1 cellular context compared by ENCODE assay signal in the genomic region with DNA sequence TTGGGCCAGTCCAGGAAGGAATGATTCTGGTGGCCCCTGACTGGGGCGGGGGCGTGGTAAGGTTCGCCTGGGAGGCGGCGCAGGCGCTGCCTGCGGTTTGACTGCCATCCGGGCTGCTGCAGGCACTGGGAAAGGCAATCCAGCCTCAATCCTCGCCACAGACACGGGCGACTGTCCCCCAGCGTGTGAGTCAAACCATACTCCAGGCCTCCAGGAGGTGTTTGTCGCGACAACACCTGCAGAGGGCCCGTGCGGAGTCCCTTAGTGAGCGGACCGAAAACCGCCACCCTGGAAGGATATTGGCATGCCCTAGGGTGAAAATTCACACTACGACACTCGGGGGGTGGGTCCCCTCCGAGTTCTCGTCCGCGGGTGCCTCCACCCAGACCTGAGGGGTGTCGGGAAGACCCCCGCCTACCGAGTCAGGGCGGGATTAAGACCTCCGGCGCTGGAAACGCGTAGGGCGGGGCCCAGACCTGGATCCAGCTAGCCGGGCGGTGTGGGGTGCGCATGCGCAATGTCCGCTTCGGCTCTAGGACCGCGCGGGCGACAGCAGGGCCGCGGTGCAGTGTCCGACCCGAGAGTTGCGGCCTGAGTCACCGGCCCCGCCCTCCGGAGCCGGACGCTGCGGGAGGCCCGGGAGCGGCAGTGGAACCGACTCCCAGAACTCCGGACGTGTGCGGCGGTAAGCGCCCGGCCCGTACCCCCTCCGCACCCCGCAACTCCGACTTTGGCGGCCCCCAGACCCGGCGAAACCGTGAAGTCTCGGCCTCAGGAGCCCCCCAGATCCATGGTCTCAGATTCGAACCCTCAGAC.
TF ChIP-seq lines count a peak whose summit lies in the region.

TSS of gene CAPNS1 (plus strand) at position 594 of the 816 bp plus-strand sequence. CDS start 946 bp downstream, outside the sequence.

TF ChIP-seq in K562, 482 proteins besides CTCF, POLR2A, EP300 and RAD21 (continued from another document and continues in another):
- TF ChIP-seq ATF3 (IDR thresholded peaks at IDR 0.05) (peak; percentile 81), ATF3 (CRISPR knock-in tag; conservative IDR thresholded peaks at IDR 0.05) (peak; percentile 84), ELF2 (CRISPR knock-in tag; IDR thresholded peaks at IDR 0.05) (peak; percentile 59; the same call in 1 of the 2 replicates), CTBP1 (IDR thresholded peaks at IDR 0.05; ENCODE audit: borderline replicate concordance) (peak; percentile 94), RFX5 (IDR thresholded peaks at IDR 0.05; ENCODE audit: low read depth, low read length) (no peak), AFF1 (IDR thresholded peaks at IDR 0.05; ENCODE audit: low read depth in 1 of 2, partially characterized antibody in 2 of 2) (peak in 1 of 2 experiments; percentile 15), ZBED1 (IDR thresholded peaks at IDR 0.05) (peak; percentile 97), PYGO2 (tag; IDR thresholded peaks at IDR 0.05) (no peak), HDAC6 (IDR thresholded peaks at IDR 0.05; ENCODE audit: low read depth, low read length) (no peak), RUNX1 (IDR thresholded peaks at IDR 0.05; ENCODE audit: low read depth) (0 out of 2 replicates have a peak, but pooled peaks have one; percentile 76), FOXJ3 (CRISPR knock-in tag; IDR thresholded peaks at IDR 0.05) (no peak), LEF1 (IDR thresholded peaks at IDR 0.05) (0 out of 2 replicates have a peak, but pooled peaks have one; percentile 24), ZSCAN29 (IDR thresholded peaks at IDR 0.05) (no peak), TAF15 (IDR thresholded peaks at IDR 0.05; ENCODE audit: low read depth, low read length) (no peak), ZNF184 (CRISPR knock-in tag; IDR thresholded peaks at IDR 0.05) (no peak), SAP30 (IDR thresholded peaks at IDR 0.05; ENCODE audit: borderline replicate concordance, insufficient read depth, low read depth, low read length, poor library complexity, severe bottlenecking) (peak; percentile 49), HOXB6 (CRISPR knock-in tag; IDR thresholded peaks at IDR 0.05; ENCODE audit: borderline replicate concordance) (no peak)
- TF ChIP-seq, protein P1, sequence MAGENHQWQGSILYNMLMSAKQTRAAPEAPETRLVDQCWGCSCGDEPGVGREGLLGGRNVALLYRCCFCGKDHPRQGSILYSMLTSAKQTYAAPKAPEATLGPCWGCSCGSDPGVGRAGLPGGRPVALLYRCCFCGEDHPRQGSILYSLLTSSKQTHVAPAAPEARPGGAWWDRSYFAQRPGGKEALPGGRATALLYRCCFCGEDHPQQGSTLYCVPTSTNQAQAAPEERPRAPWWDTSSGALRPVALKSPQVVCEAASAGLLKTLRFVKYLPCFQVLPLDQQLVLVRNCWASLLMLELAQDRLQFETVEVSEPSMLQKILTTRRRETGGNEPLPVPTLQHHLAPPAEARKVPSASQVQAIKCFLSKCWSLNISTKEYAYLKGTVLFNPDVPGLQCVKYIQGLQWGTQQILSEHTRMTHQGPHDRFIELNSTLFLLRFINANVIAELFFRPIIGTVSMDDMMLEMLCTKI (IDR thresholded peaks at IDR 0.05; ENCODE audit: partially characterized antibody): no peak
- TF ChIP-seq, protein P2, sequence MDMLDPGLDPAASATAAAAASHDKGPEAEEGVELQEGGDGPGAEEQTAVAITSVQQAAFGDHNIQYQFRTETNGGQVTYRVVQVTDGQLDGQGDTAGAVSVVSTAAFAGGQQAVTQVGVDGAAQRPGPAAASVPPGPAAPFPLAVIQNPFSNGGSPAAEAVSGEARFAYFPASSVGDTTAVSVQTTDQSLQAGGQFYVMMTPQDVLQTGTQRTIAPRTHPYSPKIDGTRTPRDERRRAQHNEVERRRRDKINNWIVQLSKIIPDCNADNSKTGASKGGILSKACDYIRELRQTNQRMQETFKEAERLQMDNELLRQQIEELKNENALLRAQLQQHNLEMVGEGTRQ (CRISPR knock-in tag; IDR thresholded peaks at IDR 0.05): no peak
- TF ChIP-seq, protein P3, sequence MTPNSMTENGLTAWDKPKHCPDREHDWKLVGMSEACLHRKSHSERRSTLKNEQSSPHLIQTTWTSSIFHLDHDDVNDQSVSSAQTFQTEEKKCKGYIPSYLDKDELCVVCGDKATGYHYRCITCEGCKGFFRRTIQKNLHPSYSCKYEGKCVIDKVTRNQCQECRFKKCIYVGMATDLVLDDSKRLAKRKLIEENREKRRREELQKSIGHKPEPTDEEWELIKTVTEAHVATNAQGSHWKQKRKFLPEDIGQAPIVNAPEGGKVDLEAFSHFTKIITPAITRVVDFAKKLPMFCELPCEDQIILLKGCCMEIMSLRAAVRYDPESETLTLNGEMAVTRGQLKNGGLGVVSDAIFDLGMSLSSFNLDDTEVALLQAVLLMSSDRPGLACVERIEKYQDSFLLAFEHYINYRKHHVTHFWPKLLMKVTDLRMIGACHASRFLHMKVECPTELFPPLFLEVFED (CRISPR knock-in tag; conservative IDR thresholded peaks at IDR 0.05): 0 out of 2 replicates have a peak, but pooled peaks have one; percentile 63
- TF ChIP-seq, protein P4, sequence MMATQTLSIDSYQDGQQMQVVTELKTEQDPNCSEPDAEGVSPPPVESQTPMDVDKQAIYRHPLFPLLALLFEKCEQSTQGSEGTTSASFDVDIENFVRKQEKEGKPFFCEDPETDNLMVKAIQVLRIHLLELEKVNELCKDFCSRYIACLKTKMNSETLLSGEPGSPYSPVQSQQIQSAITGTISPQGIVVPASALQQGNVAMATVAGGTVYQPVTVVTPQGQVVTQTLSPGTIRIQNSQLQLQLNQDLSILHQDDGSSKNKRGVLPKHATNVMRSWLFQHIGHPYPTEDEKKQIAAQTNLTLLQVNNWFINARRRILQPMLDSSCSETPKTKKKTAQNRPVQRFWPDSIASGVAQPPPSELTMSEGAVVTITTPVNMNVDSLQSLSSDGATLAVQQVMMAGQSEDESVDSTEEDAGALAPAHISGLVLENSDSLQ (IDR thresholded peaks at IDR 0.05): peak; percentile 4; the same call in 1 of the 2 replicates
- TF ChIP-seq, protein P5, sequence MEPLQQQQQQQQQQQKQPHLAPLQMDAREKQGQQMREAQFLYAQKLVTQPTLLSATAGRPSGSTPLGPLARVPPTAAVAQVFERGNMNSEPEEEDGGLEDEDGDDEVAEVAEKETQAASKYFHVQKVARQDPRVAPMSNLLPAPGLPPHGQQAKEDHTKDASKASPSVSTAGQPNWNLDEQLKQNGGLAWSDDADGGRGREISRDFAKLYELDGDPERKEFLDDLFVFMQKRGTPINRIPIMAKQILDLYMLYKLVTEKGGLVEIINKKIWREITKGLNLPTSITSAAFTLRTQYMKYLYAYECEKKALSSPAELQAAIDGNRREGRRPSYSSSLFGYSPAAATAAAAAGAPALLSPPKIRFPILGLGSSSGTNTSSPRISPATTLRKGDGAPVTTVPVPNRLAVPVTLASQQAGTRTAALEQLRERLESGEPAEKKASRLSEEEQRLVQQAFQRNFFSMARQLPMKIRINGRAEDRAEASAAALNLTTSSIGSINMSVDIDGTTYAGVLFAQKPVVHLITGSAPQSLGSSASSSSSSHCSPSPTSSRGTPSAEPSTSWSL (CRISPR knock-in tag; IDR thresholded peaks at IDR 0.05; ENCODE audit: borderline replicate concordance): no peak
- TF ChIP-seq, protein P6, sequence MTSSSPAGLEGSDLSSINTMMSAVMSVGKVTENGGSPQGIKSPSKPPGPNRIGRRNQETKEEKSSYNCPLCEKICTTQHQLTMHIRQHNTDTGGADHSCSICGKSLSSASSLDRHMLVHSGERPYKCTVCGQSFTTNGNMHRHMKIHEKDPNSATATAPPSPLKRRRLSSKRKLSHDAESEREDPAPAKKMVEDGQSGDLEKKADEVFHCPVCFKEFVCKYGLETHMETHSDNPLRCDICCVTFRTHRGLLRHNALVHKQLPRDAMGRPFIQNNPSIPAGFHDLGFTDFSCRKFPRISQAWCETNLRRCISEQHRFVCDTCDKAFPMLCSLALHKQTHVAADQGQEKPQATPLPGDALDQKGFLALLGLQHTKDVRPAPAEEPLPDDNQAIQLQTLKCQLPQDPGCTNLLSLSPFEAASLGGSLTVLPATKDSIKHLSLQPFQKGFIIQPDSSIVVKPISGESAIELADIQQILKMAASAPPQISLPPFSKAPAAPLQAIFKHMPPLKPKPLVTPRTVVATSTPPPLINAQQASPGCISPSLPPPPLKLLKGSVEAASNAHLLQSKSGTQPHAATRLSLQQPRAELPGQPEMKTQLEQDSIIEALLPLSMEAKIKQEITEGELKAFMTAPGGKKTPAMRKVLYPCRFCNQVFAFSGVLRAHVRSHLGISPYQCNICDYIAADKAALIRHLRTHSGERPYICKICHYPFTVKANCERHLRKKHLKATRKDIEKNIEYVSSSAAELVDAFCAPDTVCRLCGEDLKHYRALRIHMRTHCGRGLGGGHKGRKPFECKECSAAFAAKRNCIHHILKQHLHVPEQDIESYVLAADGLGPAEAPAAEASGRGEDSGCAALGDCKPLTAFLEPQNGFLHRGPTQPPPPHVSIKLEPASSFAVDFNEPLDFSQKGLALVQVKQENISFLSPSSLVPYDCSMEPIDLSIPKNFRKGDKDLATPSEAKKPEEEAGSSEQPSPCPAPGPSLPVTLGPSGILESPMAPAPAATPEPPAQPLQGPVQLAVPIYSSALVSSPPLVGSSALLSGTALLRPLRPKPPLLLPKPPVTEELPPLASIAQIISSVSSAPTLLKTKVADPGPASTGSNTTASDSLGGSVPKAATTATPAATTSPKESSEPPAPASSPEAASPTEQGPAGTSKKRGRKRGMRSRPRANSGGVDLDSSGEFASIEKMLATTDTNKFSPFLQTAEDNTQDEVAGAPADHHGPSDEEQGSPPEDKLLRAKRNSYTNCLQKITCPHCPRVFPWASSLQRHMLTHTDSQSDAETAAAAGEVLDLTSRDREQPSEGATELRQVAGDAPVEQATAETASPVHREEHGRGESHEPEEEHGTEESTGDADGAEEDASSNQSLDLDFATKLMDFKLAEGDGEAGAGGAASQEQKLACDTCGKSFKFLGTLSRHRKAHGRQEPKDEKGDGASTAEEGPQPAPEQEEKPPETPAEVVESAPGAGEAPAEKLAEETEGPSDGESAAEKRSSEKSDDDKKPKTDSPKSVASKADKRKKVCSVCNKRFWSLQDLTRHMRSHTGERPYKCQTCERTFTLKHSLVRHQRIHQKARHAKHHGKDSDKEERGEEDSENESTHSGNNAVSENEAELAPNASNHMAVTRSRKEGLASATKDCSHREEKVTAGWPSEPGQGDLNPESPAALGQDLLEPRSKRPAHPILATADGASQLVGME (CRISPR knock-in tag; IDR thresholded peaks at IDR 0.05): peak; percentile 34; the same call in 1 of the 2 replicates
- TF ChIP-seq, protein P7, sequence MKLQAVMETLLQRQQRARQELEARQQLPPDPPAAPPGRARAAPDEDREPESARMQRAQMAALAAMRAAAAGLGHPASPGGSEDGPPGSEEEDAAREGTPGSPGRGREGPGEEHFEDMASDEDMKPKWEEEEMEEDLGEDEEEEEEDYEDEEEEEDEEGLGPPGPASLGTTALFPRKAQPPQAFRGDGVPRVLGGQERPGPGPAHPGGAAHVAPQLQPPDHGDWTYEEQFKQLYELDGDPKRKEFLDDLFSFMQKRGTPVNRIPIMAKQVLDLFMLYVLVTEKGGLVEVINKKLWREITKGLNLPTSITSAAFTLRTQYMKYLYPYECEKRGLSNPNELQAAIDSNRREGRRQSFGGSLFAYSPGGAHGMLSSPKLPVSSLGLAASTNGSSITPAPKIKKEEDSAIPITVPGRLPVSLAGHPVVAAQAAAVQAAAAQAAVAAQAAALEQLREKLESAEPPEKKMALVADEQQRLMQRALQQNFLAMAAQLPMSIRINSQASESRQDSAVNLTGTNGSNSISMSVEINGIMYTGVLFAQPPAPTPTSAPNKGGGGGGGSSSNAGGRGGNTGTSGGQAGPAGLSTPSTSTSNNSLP (IDR thresholded peaks at IDR 0.05; ENCODE audit: borderline replicate concordance, low read depth, low read length): no peak
- TF ChIP-seq, protein P8, sequence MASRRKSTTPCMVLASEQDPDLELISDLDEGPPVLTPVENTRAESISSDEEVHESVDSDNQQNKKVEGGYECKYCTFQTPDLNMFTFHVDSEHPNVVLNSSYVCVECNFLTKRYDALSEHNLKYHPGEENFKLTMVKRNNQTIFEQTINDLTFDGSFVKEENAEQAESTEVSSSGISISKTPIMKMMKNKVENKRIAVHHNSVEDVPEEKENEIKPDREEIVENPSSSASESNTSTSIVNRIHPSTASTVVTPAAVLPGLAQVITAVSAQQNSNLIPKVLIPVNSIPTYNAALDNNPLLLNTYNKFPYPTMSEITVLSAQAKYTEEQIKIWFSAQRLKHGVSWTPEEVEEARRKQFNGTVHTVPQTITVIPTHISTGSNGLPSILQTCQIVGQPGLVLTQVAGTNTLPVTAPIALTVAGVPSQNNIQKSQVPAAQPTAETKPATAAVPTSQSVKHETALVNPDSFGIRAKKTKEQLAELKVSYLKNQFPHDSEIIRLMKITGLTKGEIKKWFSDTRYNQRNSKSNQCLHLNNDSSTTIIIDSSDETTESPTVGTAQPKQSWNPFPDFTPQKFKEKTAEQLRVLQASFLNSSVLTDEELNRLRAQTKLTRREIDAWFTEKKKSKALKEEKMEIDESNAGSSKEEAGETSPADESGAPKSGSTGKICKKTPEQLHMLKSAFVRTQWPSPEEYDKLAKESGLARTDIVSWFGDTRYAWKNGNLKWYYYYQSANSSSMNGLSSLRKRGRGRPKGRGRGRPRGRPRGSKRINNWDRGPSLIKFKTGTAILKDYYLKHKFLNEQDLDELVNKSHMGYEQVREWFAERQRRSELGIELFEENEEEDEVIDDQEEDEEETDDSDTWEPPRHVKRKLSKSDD (conservative IDR thresholded peaks at IDR 0.05; ENCODE audit: low read length): 0 out of 2 replicates have a peak, but pooled peaks have one; percentile 26
